ENCODE assay signal across 8 cellular contexts in genomic region chr19:21482863-21483276, GRCh38. TPM values are rescaled to one million over a fixed set of nuclear protein-coding genes. Genes with fewer than 3 reads are reported as not detected.
DNase-seq lines count a peak whose midpoint lies in the region; ATAC-seq and TF ChIP-seq lines count a peak whose summit lies in the region.

No MANE protein-coding gene starts in this region.

- H3K9me3 ChIP-seq in lung (ENCODE audit: control insufficient read depth in 2 of 2, insufficient read depth in 1 of 2, low read length in 1 of 2) = peaks cover 0 to 13% of the 10 kb centered on the region in 2 donors

- H3K27me3 ChIP-seq in lung (ENCODE audit: control insufficient read depth, insufficient read depth) = no peaks in the 10 kb centered on the region

- no peaks in the 10 kb centered on the region for H3K36me3 ChIP-seq in lung (ENCODE audit: control insufficient read depth in 2 of 2, insufficient read depth in 2 of 2, low read length in 2 of 2)

- H3K4me1 ChIP-seq in lung (ENCODE audit: control insufficient read depth in 2 of 2, insufficient read depth in 2 of 2, low read length in 2 of 2) = peaks cover 0 to 2% of the 10 kb centered on the region in 2 donors

- H3K27ac ChIP-seq in 22Rv1 = peak overlapping the region; percentile 57
- H3K27ac ChIP-seq in lung (ENCODE audit: low read depth in 1 of 2, low read length in 1 of 2) = no peak overlapping the region

- ATAC-seq in lung (ENCODE audit: insufficient read depth, low FRiP score) (peak; percentile 73), GM18502 (IDR thresholded peaks at IDR 0.05; ENCODE audit: poor library complexity, unreplicated experiment) (no peak), HG03108 (IDR thresholded peaks at IDR 0.05; ENCODE audit: unreplicated experiment) (no peak)

- DNase-seq in HS-27A (ENCODE audit: low read depth) (peak; percentile 19), cardiac fibroblast (ENCODE audit: low read depth in 2 of 2) (peak; percentile 44 to 48), lung (ENCODE audit: low spot score) (peak; percentile 59)
- peak; percentile 8 to 43 (median 26) for DNase-seq in activated CD4-positive, CD25-positive, alpha-beta regulatory T cell (lab: John Stamatoyannopoulos, UW)
- peak; percentile 45 for DNase-seq in stimulated activated CD8-positive, alpha-beta memory T cell treated with anti-CD3 and anti-CD28 coated beads, Interleukin-4, amount 100 ng/mL, for 24 hours (ENCODE audit: low read depth)

- H3K4me3 ChIP-seq in cardiac fibroblast (replicated peaks in 1 of 2; ENCODE audit: low read depth in 2 of 2, low read length in 2 of 2) (peak overlapping the region in 1 of 2 donors; percentile 11), lung (no peak overlapping the region)

- WGBS in lung, 2 donors = 57 to 71% methylated on average over 17 to 18 of the region's 18 CpGs

- TF ChIP-seq CTCF in 22Rv1 (IDR thresholded peaks at IDR 0.05) (peak; percentile 93), cardiac fibroblast (IDR thresholded peaks at IDR 0.05; ENCODE audit: low read depth, low read length) (peak; percentile 55), lung (IDR thresholded peaks at IDR 0.05; ENCODE audit: control extremely low read depth, extremely low read depth) (peak; percentile 70)

RNA-seq across cellular contexts. Expression of gene ZNF429, which starts 22.5 kb away (rescaled TPM):
- 10 to 100 TPM; 15.7 to 18.9 TPM for total RNA-seq in lung
- polyA plus RNA-seq in lung = 1 to 10 TPM; 5.4 to 5.7 TPM
